In the genomic region with DNA sequence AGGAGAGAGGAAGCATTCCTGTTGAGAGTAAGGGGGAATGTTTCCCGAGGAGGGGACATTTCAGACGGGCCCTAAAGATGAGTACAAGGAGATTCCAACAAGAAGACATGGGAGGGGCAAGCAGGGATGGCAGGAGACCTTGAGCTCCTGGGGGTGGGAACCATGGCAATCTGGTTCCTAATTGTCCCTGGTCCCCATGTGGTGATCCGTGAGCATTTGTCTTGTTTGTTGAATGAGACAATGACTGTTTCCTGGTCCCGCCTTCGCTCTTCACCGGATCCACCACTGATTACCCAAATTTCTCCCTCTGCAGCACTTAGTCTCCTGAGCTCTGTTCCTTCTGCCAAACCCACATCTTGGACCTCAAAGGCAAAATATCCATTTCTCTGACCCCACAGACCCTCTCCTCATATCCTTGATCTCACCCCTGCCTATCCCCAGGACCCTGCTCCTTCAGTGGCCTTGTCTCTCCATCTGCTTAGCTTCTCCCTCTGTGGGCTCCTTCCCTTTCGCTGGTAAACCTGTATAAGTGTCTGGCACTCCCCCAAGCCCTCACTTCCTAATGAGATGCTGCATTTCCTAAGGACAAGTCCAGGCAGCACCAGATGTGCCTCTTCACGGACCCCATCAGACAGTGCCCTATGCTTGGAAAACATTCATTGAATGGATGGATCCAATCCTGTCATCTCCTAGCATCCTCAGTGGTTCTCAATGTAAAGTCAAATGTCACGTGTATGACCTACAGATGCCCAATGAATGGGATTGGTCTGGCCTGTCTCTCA, we compare ENCODE assay signal across 1 cellular context.
TF ChIP-seq lines count a peak whose summit lies in the region.

No MANE protein-coding gene starts in this region.

TF ChIP-seq in HCT116, 20 proteins besides CTCF, POLR2A, EP300 and RAD21:
- TF ChIP-seq, protein P1, sequence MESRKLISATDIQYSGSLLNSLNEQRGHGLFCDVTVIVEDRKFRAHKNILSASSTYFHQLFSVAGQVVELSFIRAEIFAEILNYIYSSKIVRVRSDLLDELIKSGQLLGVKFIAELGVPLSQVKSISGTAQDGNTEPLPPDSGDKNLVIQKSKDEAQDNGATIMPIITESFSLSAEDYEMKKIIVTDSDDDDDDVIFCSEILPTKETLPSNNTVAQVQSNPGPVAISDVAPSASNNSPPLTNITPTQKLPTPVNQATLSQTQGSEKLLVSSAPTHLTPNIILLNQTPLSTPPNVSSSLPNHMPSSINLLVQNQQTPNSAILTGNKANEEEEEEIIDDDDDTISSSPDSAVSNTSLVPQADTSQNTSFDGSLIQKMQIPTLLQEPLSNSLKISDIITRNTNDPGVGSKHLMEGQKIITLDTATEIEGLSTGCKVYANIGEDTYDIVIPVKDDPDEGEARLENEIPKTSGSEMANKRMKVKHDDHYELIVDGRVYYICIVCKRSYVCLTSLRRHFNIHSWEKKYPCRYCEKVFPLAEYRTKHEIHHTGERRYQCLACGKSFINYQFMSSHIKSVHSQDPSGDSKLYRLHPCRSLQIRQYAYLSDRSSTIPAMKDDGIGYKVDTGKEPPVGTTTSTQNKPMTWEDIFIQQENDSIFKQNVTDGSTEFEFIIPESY (IDR thresholded peaks at IDR 0.05; ENCODE audit: extremely low read depth, insufficient replicate concordance, low read length) = no peak
- TF ChIP-seq, protein P2, sequence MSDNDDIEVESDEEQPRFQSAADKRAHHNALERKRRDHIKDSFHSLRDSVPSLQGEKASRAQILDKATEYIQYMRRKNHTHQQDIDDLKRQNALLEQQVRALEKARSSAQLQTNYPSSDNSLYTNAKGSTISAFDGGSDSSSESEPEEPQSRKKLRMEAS (IDR thresholded peaks at IDR 0.05) = no peak
- TF ChIP-seq CEBPB (IDR thresholded peaks at IDR 0.05; ENCODE audit: low read depth) = no peak
- TF ChIP-seq ZNF274 (IDR thresholded peaks at IDR 0.05; ENCODE audit: low read depth, low read length) = no peak
- no peak for TF ChIP-seq SIN3A (IDR thresholded peaks at IDR 0.05; ENCODE audit: low read depth)
TF ChIP-seq in HCT116: peak in this region for 0.
